ENCODE assay signal across 25 cellular contexts in genomic region chr2:143145056-143145455, GRCh38. TPM values are rescaled to one million over a fixed set of nuclear protein-coding genes. Genes with fewer than 3 reads are reported as not detected.
DNase-seq lines count a peak whose midpoint lies in the region; ATAC-seq and TF ChIP-seq lines count a peak whose summit lies in the region.
"Had no signal": no experiment of that assay in that cellular context is flagged by ENCODE, and none has a peak within 500 bp of the region (broad histone marks: within the 10 kb centered on the region; RNA-seq: fewer than 3 reads in every experiment).

No MANE protein-coding gene starts in this region.

- no peaks in the 10 kb centered on the region for H3K9me3 Mint-ChIP-seq in activated CD4-positive, alpha-beta memory T cell treated with anti-CD3 and anti-CD28 coated beads for 36 hours
- H3K9me3 Mint-ChIP-seq in activated CD4-positive, alpha-beta memory T cell treated with anti-CD3 and anti-CD28 coated beads, Interleukin-2, amount 10 ng/mL, durations not matched to agents 7 days and 5 days = no peaks in the 10 kb centered on the region
- peaks cover 2% of the 10 kb centered on the region for H3K9me3 Mint-ChIP-seq in activated naive CD8-positive, alpha-beta T cell treated with anti-CD3 and anti-CD28 coated beads for 36 hours
- H3K9me3 Mint-ChIP-seq in natural killer cell = no peaks in the 10 kb centered on the region

- peaks cover 78% of the 10 kb centered on the region for H3K4me1 ChIP-seq in DND-41 (ENCODE audit: insufficient read depth, low read length)
- H3K4me1 ChIP-seq: Caco-2, gastroesophageal sphincter, testis, uterus had no signal

- H3K4me1 Mint-ChIP-seq in activated CD4-positive, alpha-beta memory T cell treated with anti-CD3 and anti-CD28 coated beads for 36 hours (ENCODE audit: low read depth) = peaks cover 84% of the 10 kb centered on the region
- H3K4me1 Mint-ChIP-seq in activated CD4-positive, alpha-beta memory T cell treated with anti-CD3 and anti-CD28 coated beads, Interleukin-2, amount 10 ng/mL, durations not matched to agents 7 days and 5 days = peaks cover 81% of the 10 kb centered on the region
- H3K4me1 Mint-ChIP-seq in activated naive CD8-positive, alpha-beta T cell treated with anti-CD3 and anti-CD28 coated beads for 36 hours = peaks cover 79% of the 10 kb centered on the region
- H3K4me1 Mint-ChIP-seq in natural killer cell = peaks cover 82 to 86% of the 10 kb centered on the region in 2 donors

- ATAC-seq in DND-41 (ENCODE audit: insufficient read depth, low read depth) (no peak), natural killer cell (no peak), omental fat pad (ENCODE audit: low FRiP score) (no peak), GM21619 (IDR thresholded peaks at IDR 0.05; ENCODE audit: unreplicated experiment) (no peak)
- ATAC-seq: gastroesophageal sphincter had no signal

- peaks cover 42% of the 10 kb centered on the region for H3K36me3 ChIP-seq in DND-41 (ENCODE audit: insufficient read depth, low read length)
- H3K36me3 ChIP-seq: gastroesophageal sphincter, Peyer's patch, uterus had no signal

- no peak for TF ChIP-seq CTCF in DND-41 (IDR thresholded peaks at IDR 0.05; ENCODE audit: borderline replicate concordance, extremely low read depth, low read length, poor library complexity, severe bottlenecking)
- no peak for TF ChIP-seq CTCF in natural killer cell (IDR thresholded peaks at IDR 0.05)
- no peak for TF ChIP-seq CTCF in omental fat pad (IDR thresholded peaks at IDR 0.05)

- H3K9ac ChIP-seq in DND-41 (ENCODE audit: low read depth, low read length) = no peak overlapping the region

- H3K9me3 ChIP-seq in DND-41 (ENCODE audit: insufficient read depth, low read length, severe bottlenecking) = no peaks in the 10 kb centered on the region
- H3K9me3 ChIP-seq: Caco-2, gastroesophageal sphincter, Peyer's patch, testis, uterus had no signal

- peaks cover 100% of the 10 kb centered on the region for H3K79me2 ChIP-seq in DND-41 (ENCODE audit: insufficient read depth, low read length)

- no peaks in the 10 kb centered on the region for H3K27me3 Mint-ChIP-seq in activated CD4-positive, alpha-beta memory T cell treated with anti-CD3 and anti-CD28 coated beads for 36 hours
- no peaks in the 10 kb centered on the region for H3K27me3 Mint-ChIP-seq in activated CD4-positive, alpha-beta memory T cell treated with anti-CD3 and anti-CD28 coated beads, Interleukin-2, amount 10 ng/mL, durations not matched to agents 7 days and 5 days
- no peaks in the 10 kb centered on the region for H3K27me3 Mint-ChIP-seq in activated naive CD8-positive, alpha-beta T cell treated with anti-CD3 and anti-CD28 coated beads for 36 hours
- H3K27me3 Mint-ChIP-seq in natural killer cell (ENCODE audit: low read depth in 2 of 2) = no peaks in the 10 kb centered on the region

- no peak overlapping the region for H2AFZ ChIP-seq in DND-41 (ENCODE audit: low read depth, low read length)

- peak overlapping the region; percentile 11 for H3K27ac Mint-ChIP-seq in activated CD4-positive, alpha-beta memory T cell treated with anti-CD3 and anti-CD28 coated beads for 36 hours
- no peak overlapping the region for H3K27ac Mint-ChIP-seq in activated CD4-positive, alpha-beta memory T cell treated with anti-CD3 and anti-CD28 coated beads, Interleukin-2, amount 10 ng/mL, durations not matched to agents 7 days and 5 days
- peak overlapping the region; percentile 30 for H3K27ac Mint-ChIP-seq in activated naive CD8-positive, alpha-beta T cell treated with anti-CD3 and anti-CD28 coated beads for 36 hours
- H3K27ac Mint-ChIP-seq in natural killer cell = peak overlapping the region; percentile 12 to 70

- H3K27me3 ChIP-seq in DND-41 (ENCODE audit: insufficient read depth, low read length, poor library complexity) = no peaks in the 10 kb centered on the region
- H3K27me3 ChIP-seq: gastroesophageal sphincter, Peyer's patch, testis, uterus had no signal

- peaks cover 7% of the 10 kb centered on the region for H3K36me3 Mint-ChIP-seq in activated CD4-positive, alpha-beta memory T cell treated with anti-CD3 and anti-CD28 coated beads for 36 hours
- peaks cover 69% of the 10 kb centered on the region for H3K36me3 Mint-ChIP-seq in activated CD4-positive, alpha-beta memory T cell treated with anti-CD3 and anti-CD28 coated beads, Interleukin-2, amount 10 ng/mL, durations not matched to agents 7 days and 5 days (ENCODE audit: low read depth)
- H3K36me3 Mint-ChIP-seq in activated naive CD8-positive, alpha-beta T cell treated with anti-CD3 and anti-CD28 coated beads for 36 hours = peaks cover 41% of the 10 kb centered on the region
- H3K36me3 Mint-ChIP-seq in natural killer cell = no peaks in the 10 kb centered on the region

- H4K20me1 ChIP-seq in DND-41 (ENCODE audit: insufficient read depth, low read length) = peaks cover 83% of the 10 kb centered on the region

- H3K4me3 Mint-ChIP-seq in activated CD4-positive, alpha-beta memory T cell treated with anti-CD3 and anti-CD28 coated beads for 36 hours = no peak overlapping the region
- no peak overlapping the region for H3K4me3 Mint-ChIP-seq in activated CD4-positive, alpha-beta memory T cell treated with anti-CD3 and anti-CD28 coated beads, Interleukin-2, amount 10 ng/mL, durations not matched to agents 7 days and 5 days
- no peak overlapping the region for H3K4me3 Mint-ChIP-seq in activated naive CD8-positive, alpha-beta T cell treated with anti-CD3 and anti-CD28 coated beads for 36 hours
- no peak overlapping the region for H3K4me3 Mint-ChIP-seq in natural killer cell

- CTCF ChIA-PET in activated CD4-positive, alpha-beta memory T cell treated with anti-CD3 and anti-CD28 coated beads for 36 hours (lab: Charles Lee) = interaction anchor here (1.4 kb wide), 1 partner anchor 12 kb away, joined by 4 read pairs; no protein-coding TSS in a partner anchor
- CTCF ChIA-PET in activated CD4-positive, alpha-beta memory T cell treated with anti-CD3 and anti-CD28 coated beads, Interleukin-2, amount 10 ng/mL, durations not matched to agents 7 days and 5 days (lab: Charles Lee) = interaction anchor here (1.1 to 1.3 kb wide), 2 partner anchors 10 to 15 kb away, joined by 4 to 6 read pairs; no protein-coding TSS in a partner anchor

- no peak overlapping the region for H3K4me3 ChIP-seq in DND-41 (ENCODE audit: low read depth in 1 of 2, low read length in 2 of 2)
- H3K4me3 ChIP-seq: gastroesophageal sphincter, lung, Peyer's patch, skin epidermis, testis, uterus had no signal

- no peak overlapping the region for H3K27ac ChIP-seq in DND-41 (ENCODE audit: low read length)
- H3K27ac ChIP-seq: gastroesophageal sphincter, Peyer's patch, skin epidermis, testis, uterus had no signal

- peak overlapping the region; percentile 21; the same call in 1 of the 2 replicates for H3K4me2 ChIP-seq in DND-41 (ENCODE audit: insufficient read depth, low read length)

- intact Hi-C loops in activated CD4-positive, alpha-beta memory T cell treated with anti-CD3 and anti-CD28 coated beads for 36 hours (cut with micrococcal nuclease) = no loop called here
- intact Hi-C loops in natural killer cell (cut with micrococcal nuclease) = no loop called here

- POLR2A ChIA-PET in activated CD4-positive, alpha-beta memory T cell treated with anti-CD3 and anti-CD28 coated beads for 36 hours (lab: Charles Lee) = interaction anchor here (0.9 to 1.5 kb wide), 2 partner anchors 12 to 15 kb away, joined by 3 read pairs; no protein-coding TSS in a partner anchor
- POLR2A ChIA-PET in activated CD4-positive, alpha-beta memory T cell treated with anti-CD3 and anti-CD28 coated beads, Interleukin-2, amount 10 ng/mL, durations not matched to agents 7 days and 5 days (lab: Charles Lee) = interaction anchor here (1.3 to 8.0 kb wide), 2 partner anchors 15 to 45 kb away, joined by 3 to 75 read pairs; partner anchors contain the start of gene ARHGAP15

- no peak for DNase-seq in activated CD4-positive, alpha-beta memory T cell treated with anti-CD3 and anti-CD28 coated beads for 36 hours
- DNase-seq in activated CD4-positive, alpha-beta memory T cell treated with anti-CD3 and anti-CD28 coated beads, Interleukin-2, amount 10 ng/mL, durations not matched to agents 7 days and 5 days = no peak
- DNase-seq in DND-41 (no peak), natural killer cell (no peak), omental fat pad (ENCODE audit: low spot score) (no peak), NCI-H82 treated with DMSO at 0.1 percent for 48 hours (lab: John Stamatoyannopoulos, UW; ENCODE audit: unreplicated experiment) (no peak)
- no peak for DNase-seq in activated naive CD8-positive, alpha-beta T cell treated with anti-CD3 and anti-CD28 coated beads for 36 hours
- DNase-seq: activated effector memory CD4-positive, alpha-beta T cell treated with Interleukin-2 at 50 U/mL for 16 hours; AML-193; Caco-2; DMS79; KG1; NCI-H1436 treated with DMSO at 0.1 percent for 48 hours; NCI-H524; NK-92 treated with Interleukin-12 subunit alpha and Interleukin-12 subunit beta, amount 100 ng/mL, for 24 hours; nucleus accumbens; Peyer's patch; SIG-M5; SW 1271; testis; uterus had no signal

RNA-seq across cellular contexts. Expression of gene ARHGAP15, which starts 15.8 kb away (rescaled TPM):
- 10 to 100 TPM; 70.2 to 71.2 TPM for total RNA-seq in activated CD4-positive, alpha-beta memory T cell treated with anti-CD3 and anti-CD28 coated beads for 36 hours
- 100 to 1,000 TPM; 167 TPM for total RNA-seq in activated CD4-positive, alpha-beta memory T cell treated with anti-CD3 and anti-CD28 coated beads, Interleukin-2, amount 10 ng/mL, durations not matched to agents 7 days and 5 days
- 10 to 100 TPM; 45.2 to 47.0 TPM for total RNA-seq in activated naive CD8-positive, alpha-beta T cell treated with anti-CD3 and anti-CD28 coated beads for 36 hours
- total RNA-seq in natural killer cell (100 to 1,000 TPM; 148 to 168 (median 165) TPM), omental fat pad (10 to 100 TPM; 12.2 to 27.6 (median 20.7) TPM)
- total RNA-seq: Caco-2 had no signal
